ENCODE assay signal across 19 cellular contexts in the genomic region with DNA sequence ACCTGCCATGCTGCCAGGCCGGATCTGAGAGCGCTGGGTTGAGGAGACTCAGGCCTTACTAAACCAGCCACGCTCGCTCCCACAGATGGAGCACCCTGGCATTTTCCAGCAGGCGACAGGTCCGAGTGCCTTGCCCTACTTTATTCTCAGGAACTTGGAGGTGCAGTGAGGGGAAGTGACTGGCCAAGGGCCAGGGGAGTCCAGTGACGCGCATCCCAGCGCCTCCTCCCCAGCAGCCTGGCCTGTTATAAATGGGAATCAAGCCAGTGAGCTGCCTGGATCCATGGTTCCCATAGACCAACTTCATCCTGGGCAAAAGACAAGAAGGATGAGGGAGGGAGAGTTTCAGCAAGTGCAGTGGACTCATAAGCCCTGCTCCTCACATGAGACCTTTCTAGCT. TPM values are rescaled to one million over a fixed set of nuclear protein-coding genes. Genes with fewer than 3 reads are reported as not detected.
DNase-seq lines count a peak whose midpoint lies in the region; ATAC-seq and TF ChIP-seq lines count a peak whose summit lies in the region.
"Had no signal": no experiment of that assay in that cellular context is flagged by ENCODE, and none has a peak within 500 bp of the region (broad histone marks: within the 10 kb centered on the region; RNA-seq: fewer than 3 reads in every experiment).

No MANE protein-coding gene starts in this region.

- DNase-seq in T-helper 1 cell (no peak), left ventricle myocardium superior (peak; percentile 75), posterior cingulate gyrus (peak in 7 of 10 donors; percentile 25 to 91 (median 49)), MCF 10A (ENCODE audit: unreplicated experiment) (no peak), NCI-H146 (lab: John Stamatoyannopoulos, UW) (no peak)
- DNase-seq: aorta, DMS79 treated with DMSO at 0.1 percent for 48 hours, KG1, NCI-H1105 treated with DMSO at 0.1 percent for 48 hours, NCI-H2227 treated with DMSO at 0.1 percent for 48 hours, SHP77, tibial artery had no signal

- no peak for TF ChIP-seq CTCF in MCF 10A (IDR thresholded peaks at IDR 0.05; ENCODE audit: unreplicated experiment)

- peak overlapping the region; percentile 36 for H3K27ac Mint-ChIP-seq in T-helper 1 cell treated with Interleukin-12 subunit alpha and Interleukin-12 subunit beta and Interleukin-4 antibody, amounts not matched to agents 30 μg/mL and 1 μg/mL, for 36 hours
- H3K27ac Mint-ChIP-seq in MCF 10A (ENCODE audit: low read depth, unreplicated experiment), result no peak overlapping the region

- no peaks in the 10 kb centered on the region for H3K27me3 Mint-ChIP-seq in T-helper 1 cell treated with Interleukin-12 subunit alpha and Interleukin-12 subunit beta and Interleukin-4 antibody, amounts not matched to agents 30 μg/mL and 1 μg/mL, for 36 hours (ENCODE audit: low read depth)
- H3K27me3 Mint-ChIP-seq in MCF 10A (ENCODE audit: insufficient read depth, unreplicated experiment), result no peaks in the 10 kb centered on the region

- peak overlapping the region; percentile 59 for H3K27ac ChIP-seq in angular gyrus (ENCODE audit: low read depth, low read length)
- H3K27ac ChIP-seq: 22Rv1, HL-60, tibial artery had no signal

- H3K36me3 Mint-ChIP-seq in T-helper 1 cell treated with Interleukin-12 subunit alpha and Interleukin-12 subunit beta and Interleukin-4 antibody, amounts not matched to agents 30 μg/mL and 1 μg/mL, for 36 hours (ENCODE audit: low read depth), result peaks cover 49% of the 10 kb centered on the region
- H3K36me3 Mint-ChIP-seq in MCF 10A (ENCODE audit: insufficient read depth, unreplicated experiment), result peaks cover 38% of the 10 kb centered on the region

- intact Hi-C loops in left ventricle myocardium superior (cut with micrococcal nuclease), result no loop called here
- intact Hi-C loops in posterior cingulate gyrus (cut with DNase I), result no loop called here
- intact Hi-C loops in MCF 10A (cut with micrococcal nuclease), result no loop called here

- POLR2A ChIA-PET in MCF 10A (lab: Yijun Ruan, JAX), result no interaction called here

- no TSS peak for BruUV-seq in MCF 10A (replicated peaks; lab: Mats Ljungman, UMichigan)

- H3K9me3 Mint-ChIP-seq in T-helper 1 cell treated with Interleukin-12 subunit alpha and Interleukin-12 subunit beta and Interleukin-4 antibody, amounts not matched to agents 30 μg/mL and 1 μg/mL, for 36 hours, result no peaks in the 10 kb centered on the region
- no peaks in the 10 kb centered on the region for H3K9me3 Mint-ChIP-seq in MCF 10A (ENCODE audit: unreplicated experiment)

- ATAC-seq in left ventricle myocardium superior (peak; percentile 88), GM19328 (IDR thresholded peaks at IDR 0.05; ENCODE audit: unreplicated experiment) (no peak)
- ATAC-seq: left lobe of liver had no signal

- H3K4me3 Mint-ChIP-seq in T-helper 1 cell treated with Interleukin-12 subunit alpha and Interleukin-12 subunit beta and Interleukin-4 antibody, amounts not matched to agents 30 μg/mL and 1 μg/mL, for 36 hours, result no peak overlapping the region
- H3K4me3 Mint-ChIP-seq in MCF 10A (ENCODE audit: unreplicated experiment), result no peak overlapping the region
- H3K4me3 Mint-ChIP-seq: CD14-positive monocyte had no signal

- CTCF ChIA-PET in MCF 10A (lab: Yijun Ruan, JAX), result no interaction called here

- peaks cover 31% of the 10 kb centered on the region for H3K4me1 Mint-ChIP-seq in T-helper 1 cell treated with Interleukin-12 subunit alpha and Interleukin-12 subunit beta and Interleukin-4 antibody, amounts not matched to agents 30 μg/mL and 1 μg/mL, for 36 hours (ENCODE audit: low read depth)
- no peaks in the 10 kb centered on the region for H3K4me1 Mint-ChIP-seq in MCF 10A (ENCODE audit: insufficient read depth, unreplicated experiment)

RNA-seq across cellular contexts. Expression of gene TMED1, which starts 35.5 kb away (rescaled TPM):
- total RNA-seq in left ventricle myocardium superior (29.8 TPM), MCF 10A (2022) (16.5 and 23.2 TPM in 2 replicates)

RNA-seq across cellular contexts. Expression of gene C19orf38, which starts 47.7 kb away (rescaled TPM):
- total RNA-seq in left ventricle myocardium superior (0.62 TPM), MCF 10A (2022) (0.30 and 0.49 TPM in 2 replicates)

Comparison
In these comparisons a context has a peak if more than half of its experiments do, and no peak if none do; other contexts are left out.
1. DNase-seq: peak in left ventricle myocardium superior (single experiment) and posterior cingulate gyrus (7 of 10); none in T-helper 1 cell (0 of 5), MCF 10A (single experiment) and NCI-H146 (single experiment).